ENCODE assay signal across 8 cellular contexts in the genomic region with DNA sequence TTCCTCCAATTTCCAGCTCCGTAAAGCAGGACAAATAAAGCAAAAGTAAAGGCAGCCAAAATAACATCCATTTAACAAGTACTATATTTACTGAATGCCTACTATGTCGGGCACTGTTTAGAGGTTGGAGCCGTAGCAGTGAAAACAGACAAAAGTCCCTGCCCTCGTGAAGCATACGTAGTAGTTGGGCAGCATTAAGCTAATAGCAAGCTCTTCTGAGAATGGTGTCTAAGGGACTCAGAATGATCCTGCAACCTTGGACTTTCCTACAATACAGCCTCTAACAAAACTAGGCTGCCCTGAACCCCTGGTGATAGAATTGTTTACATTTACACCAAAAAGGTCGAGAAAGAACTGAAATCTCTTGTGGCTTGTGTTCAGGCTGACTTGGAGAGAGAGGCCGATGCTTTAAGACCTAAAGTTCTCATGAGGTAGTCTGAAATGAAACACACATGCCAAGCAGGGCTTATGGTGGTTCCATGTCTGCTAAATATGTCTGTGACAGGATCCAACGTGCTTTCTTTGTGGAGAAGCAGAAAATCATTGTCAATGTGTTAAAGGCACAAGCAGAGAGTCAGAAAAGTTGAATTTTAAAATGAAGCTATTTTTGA. TPM values are rescaled to one million over a fixed set of nuclear protein-coding genes. Genes with fewer than 3 reads are reported as not detected.
A peak's percentile ranks its signal among the peaks of the same experiment; 100 is the strongest.
DNase-seq lines count a peak whose midpoint lies in the region; ATAC-seq and TF ChIP-seq lines count a peak whose summit lies in the region.

No MANE protein-coding gene starts in this region.

- peak overlapping the region; percentile 79 for H3K4me3 ChIP-seq in H7 (ENCODE audit: insufficient read depth, low read depth, low read length)
- H3K4me3 ChIP-seq in WI38 (ENCODE audit: low read depth, low read length): peak overlapping the region; percentile 79
- peak overlapping the region; percentile 77; the same call in 1 of the 2 replicates for H3K4me3 ChIP-seq in iPS DF 6.9 (ENCODE audit: low read length)

- no peak overlapping the region for H3K27ac ChIP-seq in iPS DF 6.9 (ENCODE audit: low read length)

- H3K27me3 ChIP-seq in H7 (ENCODE audit: control insufficient read depth, insufficient read depth, low read length) (peaks cover 2% of the 10 kb centered on the region; the same call in 1 of the 2 replicates), iPS DF 6.9 (ENCODE audit: control insufficient read depth, insufficient read depth, low read length) (no peaks in the 10 kb centered on the region; the same call in 1 of the 2 replicates)

- ATAC-seq in sciatic nerve: peak; percentile 16
- ATAC-seq in HG02885 (IDR thresholded peaks at IDR 0.05; ENCODE audit: poor library complexity, unreplicated experiment): no peak
- no peak for ATAC-seq in HG03460 (IDR thresholded peaks at IDR 0.05; ENCODE audit: unreplicated experiment)

- intact Hi-C loops in sciatic nerve (cut with DNase I): no loop called here

- H3K4me1 ChIP-seq in iPS DF 6.9 (ENCODE audit: control insufficient read depth, insufficient read depth, low read length): no peaks in the 10 kb centered on the region; the same call in 1 of the 2 replicates

- H3K36me3 ChIP-seq in H7 (replicated peaks; ENCODE audit: control insufficient read depth, insufficient read depth, low read length) (no peaks in the 10 kb centered on the region), iPS DF 6.9 (ENCODE audit: control insufficient read depth, insufficient read depth, low read length) (no peaks in the 10 kb centered on the region)

- H3K9me3 ChIP-seq in iPS DF 6.9 (ENCODE audit: control insufficient read depth, insufficient read depth, low read length): no peaks in the 10 kb centered on the region

- TF ChIP-seq CTCF in WI38 (IDR thresholded peaks at IDR 0.05; ENCODE audit: low read depth, low read length): no peak

- DNase-seq in H7 (no peak), iPS DF 6.9 (ENCODE audit: low read depth, low spot score) (no peak), sciatic nerve (ENCODE audit: low spot score) (no peak), dedifferentiated amniotic fluid mesenchymal stem cell (ENCODE audit: extremely low spot score) (no peak)
- DNase-seq in activated CD4-positive, alpha-beta T cell treated with anti-CD3 and anti-CD28 coated beads for 1 hour: no peak

- WGBS in iPS DF 6.9 (ENCODE audit: insufficient coverage, insufficient read length): no CpG with 5 or more reads among the region's 8 CpGs

RNA-seq across cellular contexts. Expression of a gene that starts 0.9 kb away (rescaled TPM):
- 5.1 and 6.5 TPM in 2 replicates for total RNA-seq in H7 (2014; rRNA removed; shearing (Covaris generic))
- total RNA-seq in sciatic nerve: 12.0 TPM
